ENCODE assay signal across 16 cellular contexts in genomic region chr9:126638571-126639132, GRCh38. TPM values are rescaled to one million over a fixed set of nuclear protein-coding genes. Genes with fewer than 3 reads are reported as not detected.
DNase-seq lines count a peak whose midpoint lies in the region; ATAC-seq, FAIRE-seq and TF ChIP-seq lines count a peak whose summit lies in the region.
"Had no signal": no experiment of that assay in that cellular context is flagged by ENCODE, and none has a peak within 500 bp of the region (broad histone marks: within the 10 kb centered on the region; RNA-seq: fewer than 3 reads in every experiment).

No MANE protein-coding gene starts in this region.

- no peak overlapping the region for H3K14ac ChIP-seq in IMR-90 (replicated peaks; ENCODE audit: low read depth, low read length)

- ATAC-seq in IMR-90 (ENCODE audit: low read depth) (peak; percentile 40; the same call in 1 of the 2 replicates), WTC11 (peak; percentile 82)
- ATAC-seq: lower lobe of right lung had no signal

- H3K9me3 Mint-ChIP-seq in WTC11 = no peaks in the 10 kb centered on the region
- H3K9me3 Mint-ChIP-seq: activated naive CD8-positive, alpha-beta T cell treated with anti-CD3 and anti-CD28 coated beads, Interleukin-2, amount 10 ng/mL, durations not matched to agents 7 days and 5 days; dendritic cell treated with granulocyte-macrophage colony-stimulating factor and Interleukin-4, amounts not matched to agents 40 ng/mL and 50 ng/mL, for 4 days had no signal

- H3K9me1 ChIP-seq in IMR-90 (ENCODE audit: insufficient read depth, low read length) = no peaks in the 10 kb centered on the region

- no peak for TF ChIP-seq POLR2A in IMR-90 (IDR thresholded peaks at IDR 0.05; ENCODE audit: low read depth, low read length)

- H3K27me3 ChIP-seq in IMR-90 (ENCODE audit: control insufficient read depth, insufficient read depth, low read length) = peaks cover 99% of the 10 kb centered on the region
- H3K27me3 ChIP-seq: ovary had no signal

- H2BK5ac ChIP-seq in IMR-90 (ENCODE audit: low read depth, low read length, poor library complexity, severe bottlenecking) = no peak overlapping the region

- H3K27ac ChIP-seq in IMR-90 (ENCODE audit: insufficient read depth, low read length) (no peak overlapping the region), kidney (ENCODE audit: low read depth in 2 of 2, low read length in 2 of 2) (no peak overlapping the region)
- H3K27ac ChIP-seq: lower lobe of right lung, ovary had no signal

- DNase-seq in COLO668 (lab: John Stamatoyannopoulos, UW; ENCODE audit: unreplicated experiment) (peak; percentile 37), IMR-90 (no peak), WTC11 (ENCODE audit: low spot score) (peak; percentile 59), left kidney (ENCODE audit: low read depth, low spot score) (peak; percentile 58), GDM1 (lab: John Stamatoyannopoulos, UW) (no peak), HT-29 (ENCODE audit: low spot score) (no peak), kidney (no peak)
- DNase-seq in activated naive CD4-positive, alpha-beta T cell treated with anti-CD3 and anti-CD28 coated beads, Interleukin-2, amount 50 U/mL, for 16 hours = no peak
- DNase-seq: activated naive CD8-positive, alpha-beta T cell treated with anti-CD3 and anti-CD28 coated beads, Interleukin-2, amount 10 ng/mL, durations not matched to agents 7 days and 5 days; foreskin fibroblast; lower lobe of right lung; NCI-H1930; ovary had no signal

- H3K27me3 Mint-ChIP-seq in WTC11 (ENCODE audit: low read depth) = peaks cover 93% of the 10 kb centered on the region

- no peak overlapping the region for H4K8ac ChIP-seq in IMR-90 (ENCODE audit: low read depth in 2 of 2, low read length in 2 of 2)

- H2AFZ ChIP-seq in IMR-90 (replicated peaks; ENCODE audit: low read length, poor library complexity) = no peak overlapping the region

- no TSS peak for BruUV-seq in IMR-90 (replicated peaks; lab: Mats Ljungman, UMichigan)

- peaks cover 34% of the 10 kb centered on the region for H3K4me1 Mint-ChIP-seq in WTC11

- no peak overlapping the region for H2AK9ac ChIP-seq in IMR-90 (replicated peaks; ENCODE audit: low read depth, low read length, poor library complexity)

- no peak overlapping the region for H4K5ac ChIP-seq in IMR-90 (ENCODE audit: low read depth, low read length)

- in situ Hi-C loops in IMR-90 (cut with MboI; ENCODE audit: low sequenced_read_pairs) = no loop called here

- H3K36me3 Mint-ChIP-seq in WTC11 = no peaks in the 10 kb centered on the region
- H3K36me3 Mint-ChIP-seq: activated naive CD8-positive, alpha-beta T cell treated with anti-CD3 and anti-CD28 coated beads, Interleukin-2, amount 10 ng/mL, durations not matched to agents 7 days and 5 days; CD14-positive monocyte had no signal

- no peak for FAIRE-seq in kidney (lab: Jason Lieb, UNC)

- no peak overlapping the region for H3K18ac ChIP-seq in IMR-90 (ENCODE audit: low read depth, low read length)

- H4K91ac ChIP-seq in IMR-90 (ENCODE audit: insufficient read depth, low read depth, low read length) = no peak overlapping the region

- dilution Hi-C loops in IMR-90 (cut with HindIII; ENCODE audit: low sequenced_read_pairs, unreplicated experiment) = no loop called here

- no peak for TF ChIP-seq RAD21 in IMR-90 (IDR thresholded peaks at IDR 0.05; ENCODE audit: low read length)

- H3K9ac ChIP-seq in IMR-90 (ENCODE audit: low read depth, low read length) (no peak overlapping the region), kidney (ENCODE audit: low read length in 2 of 2) (no peak overlapping the region)

- POLR2A ChIA-PET in IMR-90 (lab: Charles Lee; ENCODE audit: unreplicated experiment) (no interaction called here), WTC11 (lab: Charles Lee) (interaction anchor here (1.0 kb wide), 1 partner anchor 39 kb away, joined by 4 read pairs; no protein-coding TSS in a partner anchor)

- no peak overlapping the region for H2BK20ac ChIP-seq in IMR-90 (ENCODE audit: low read depth, low read length)

- no peaks in the 10 kb centered on the region for H3K9me3 ChIP-seq in IMR-90 (ENCODE audit: control insufficient read depth, insufficient read depth, low read length)
- no peaks in the 10 kb centered on the region for H3K9me3 ChIP-seq in kidney (ENCODE audit: control insufficient read depth in 1 of 2, low read length in 2 of 2)
- H3K9me3 ChIP-seq: lower lobe of right lung, ovary had no signal

- H4K20me1 ChIP-seq in IMR-90 (ENCODE audit: insufficient read depth, low read length) = no peaks in the 10 kb centered on the region

- H3K27ac Mint-ChIP-seq in WTC11 = no peak overlapping the region
- H3K27ac Mint-ChIP-seq: activated naive CD8-positive, alpha-beta T cell treated with anti-CD3 and anti-CD28 coated beads, Interleukin-2, amount 10 ng/mL, durations not matched to agents 7 days and 5 days; CD14-positive monocyte; dendritic cell treated with granulocyte-macrophage colony-stimulating factor and Interleukin-4, amounts not matched to agents 40 ng/mL and 50 ng/mL, for 4 days had no signal

- 1% methylated on average over 12 of the region's 30 CpGs; no CpG with 5 or more reads in 1 of the 2 experiments for WGBS in IMR-90 (ENCODE audit: extremely low coverage in 2 of 2, insufficient read length in 1 of 2), 2 experiments

- H3K4me3 ChIP-seq in IMR-90 (ENCODE audit: insufficient read depth, low read depth, low read length) = no peak overlapping the region
- no peak overlapping the region for H3K4me3 ChIP-seq in kidney (ENCODE audit: low read length in 2 of 2)
- H3K4me3 ChIP-seq: lower lobe of right lung, ovary had no signal

- intact Hi-C loops in IMR-90 (cut with micrococcal nuclease) = no loop called here
- intact Hi-C loops in kidney (cut with DNase I) = no loop called here

- no peaks in the 10 kb centered on the region for H3K79me1 ChIP-seq in IMR-90 (ENCODE audit: low read depth in 1 of 2, low read length in 2 of 2)

- peak overlapping the region; percentile 66 for H3K4me3 Mint-ChIP-seq in WTC11
- H3K4me3 Mint-ChIP-seq: activated naive CD8-positive, alpha-beta T cell treated with anti-CD3 and anti-CD28 coated beads, Interleukin-2, amount 10 ng/mL, durations not matched to agents 7 days and 5 days; dendritic cell treated with granulocyte-macrophage colony-stimulating factor and Interleukin-4, amounts not matched to agents 40 ng/mL and 50 ng/mL, for 4 days had no signal

- H3K4me2 ChIP-seq in IMR-90 (ENCODE audit: low read depth, low read length) = no peak overlapping the region

- H3K4me1 ChIP-seq in IMR-90 (ENCODE audit: control insufficient read depth, insufficient read depth, low read length) (no peaks in the 10 kb centered on the region), kidney (ENCODE audit: control insufficient read depth in 1 of 2, insufficient read depth in 1 of 2, low read depth in 1 of 2, low read length in 2 of 2) (no peaks in the 10 kb centered on the region)

- no peak overlapping the region for H2BK15ac ChIP-seq in IMR-90 (ENCODE audit: low read depth, low read length)

- no peak overlapping the region for H3K4ac ChIP-seq in IMR-90 (ENCODE audit: low read depth, low read length)

- H2BK120ac ChIP-seq in IMR-90 (ENCODE audit: low read depth, low read length) = no peak overlapping the region

- no peak overlapping the region for H3K23ac ChIP-seq in IMR-90 (ENCODE audit: low read depth, low read length)

- no peak for TF ChIP-seq CTCF in IMR-90 (conservative IDR thresholded peaks at IDR 0.05; ENCODE audit: low read depth, low read length)
- no peak for TF ChIP-seq CTCF in WTC11 (IDR thresholded peaks at IDR 0.05)
- TF ChIP-seq CTCF in kidney (IDR thresholded peaks at IDR 0.05; ENCODE audit: borderline replicate concordance, extremely low read depth, insufficient read depth) = no peak

- no peak overlapping the region for H2AK5ac ChIP-seq in IMR-90 (ENCODE audit: low read depth, low read length)

- CTCF ChIA-PET in IMR-90 (lab: Yijun Ruan, JAX) (no interaction called here), WTC11 (lab: Charles Lee) (interaction anchor here (0.6 to 4.9 kb wide), 14 partner anchors 8 to 405 kb away, joined by 3 to 44 read pairs (median 4); no protein-coding TSS in a partner anchor)

- H3K56ac ChIP-seq in IMR-90 (ENCODE audit: extremely low read depth, insufficient read depth, low read length) = no peak overlapping the region

- H3K36me3 ChIP-seq in IMR-90 (ENCODE audit: control insufficient read depth, insufficient read depth, low read length) = no peaks in the 10 kb centered on the region
- H3K36me3 ChIP-seq in kidney (ENCODE audit: control insufficient read depth in 1 of 2, insufficient read depth in 2 of 2, low read length in 2 of 2) = no peaks in the 10 kb centered on the region
- H3K36me3 ChIP-seq: lower lobe of right lung, ovary had no signal

TF ChIP-seq in IMR-90, 13 proteins besides CTCF, POLR2A, EP300 and RAD21 (continues in another document):
- no peak for TF ChIP-seq MAFK (IDR thresholded peaks at IDR 0.05; ENCODE audit: low read depth, low read length)
- TF ChIP-seq ELK1 (IDR thresholded peaks at IDR 0.05; ENCODE audit: borderline replicate concordance, low read depth, low read length) = no peak

TF ChIP-seq in WTC11, 78 proteins besides CTCF, POLR2A, EP300 and RAD21 (continues in another document):
- TF ChIP-seq, protein P1, sequence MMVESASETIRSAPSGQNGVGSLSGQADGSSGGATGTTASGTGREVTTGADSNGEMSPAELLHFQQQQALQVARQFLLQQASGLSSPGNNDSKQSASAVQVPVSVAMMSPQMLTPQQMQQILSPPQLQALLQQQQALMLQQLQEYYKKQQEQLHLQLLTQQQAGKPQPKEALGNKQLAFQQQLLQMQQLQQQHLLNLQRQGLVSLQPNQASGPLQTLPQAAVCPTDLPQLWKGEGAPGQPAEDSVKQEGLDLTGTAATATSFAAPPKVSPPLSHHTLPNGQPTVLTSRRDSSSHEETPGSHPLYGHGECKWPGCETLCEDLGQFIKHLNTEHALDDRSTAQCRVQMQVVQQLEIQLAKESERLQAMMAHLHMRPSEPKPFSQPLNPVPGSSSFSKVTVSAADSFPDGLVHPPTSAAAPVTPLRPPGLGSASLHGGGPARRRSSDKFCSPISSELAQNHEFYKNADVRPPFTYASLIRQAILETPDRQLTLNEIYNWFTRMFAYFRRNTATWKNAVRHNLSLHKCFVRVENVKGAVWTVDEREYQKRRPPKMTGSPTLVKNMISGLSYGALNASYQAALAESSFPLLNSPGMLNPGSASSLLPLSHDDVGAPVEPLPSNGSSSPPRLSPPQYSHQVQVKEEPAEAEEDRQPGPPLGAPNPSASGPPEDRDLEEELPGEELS (CRISPR knock-in tag; IDR thresholded peaks at IDR 0.05) = no peak
- TF ChIP-seq ZNF423 (CRISPR knock-in tag; IDR thresholded peaks at IDR 0.05) (no peak), ELF4 (CRISPR knock-in tag; IDR thresholded peaks at IDR 0.05; ENCODE audit: low read depth) (no peak), NFE2L1 (CRISPR knock-in tag; IDR thresholded peaks at IDR 0.05) (no peak)

RNA-seq across cellular contexts. Expression of gene LMX1B, which starts 24.9 kb away (rescaled TPM):
- total RNA-seq in IMR-90 (2012; rRNA removed) (not detected in 2 replicates), WTC11 (2021) (4.6 to 12.4 TPM (median 5.1 TPM) in 3 replicates), kidney (0.57 TPM)
- polyA plus RNA-seq in IMR-90 (2012; rRNA removed) (not detected in 2 replicates), kidney (ENCODE audit: insufficient read depth, low read depth, low replicate concordance) (2.6 TPM)
- polyA plus RNA-seq in IMR-90 (2012; cell fraction: cytosol; rRNA removed) = not detected in 2 replicates
- not detected in 2 replicates for polyA plus RNA-seq in IMR-90 (2012; cell fraction: nucleus; rRNA removed; ENCODE audit: low replicate concordance)
- total RNA-seq in HT-29 (2014; rRNA removed; shearing (Covaris generic)) = not detected in 2 replicates
- total RNA-seq: activated naive CD8-positive, alpha-beta T cell treated with anti-CD3 and anti-CD28 coated beads, Interleukin-2, amount 10 ng/mL, durations not matched to agents 7 days and 5 days; RPMI7951 had no signal
- polyA plus RNA-seq: CD14-positive monocyte had no signal

Comparison
In these comparisons a context has a peak if more than half of its experiments do, and no peak if none do; other contexts are left out.
1. DNase-seq: peak in COLO668 (single experiment), WTC11 (single experiment) and left kidney (single experiment); none in IMR-90 (single experiment), GDM1 (single experiment), HT-29 (single experiment), kidney (single experiment) and activated naive CD4-positive, alpha-beta T cell treated with anti-CD3 and anti-CD28 coated beads, Interleukin-2, amount 50 U/mL, for 16 hours (single experiment).